Comparison of ENCODE assay signal across 8 cellular contexts in genomic region chr9:134407123-134407779, GRCh38.
DNase-seq lines count a peak whose midpoint lies in the region; ATAC-seq and TF ChIP-seq lines count a peak whose summit lies in the region.

No MANE protein-coding gene starts in this region.

- DNase-seq in DND-41 (peak; percentile 86), M059J (ENCODE audit: low read depth) (peak; percentile 95), SW 1271 (lab: John Stamatoyannopoulos, UW) (peak; percentile 62 to 84), adipocyte (ENCODE audit: low read depth) (peak; percentile 97), left cardiac atrium (peak; percentile 94), psoas muscle (peak; percentile 92 to 96), upper lobe of right lung (peak; percentile 95)

- ATAC-seq in DND-41 (ENCODE audit: insufficient read depth, low read depth) (peak; percentile 79), GM21737 (IDR thresholded peaks at IDR 0.05; ENCODE audit: unreplicated experiment) (peak; percentile 52), left cardiac atrium (peak; percentile 73 to 80), psoas muscle (peak; percentile 37 to 65 (median 56)), upper lobe of right lung (peak; percentile 80)

- H3K27ac ChIP-seq in DND-41 (ENCODE audit: low read length) (peak overlapping the region; percentile 68), psoas muscle (peak overlapping the region; percentile 81), upper lobe of right lung (peak overlapping the region; percentile 61)

- H3K9ac ChIP-seq in DND-41 (ENCODE audit: low read depth, low read length): peak overlapping the region; percentile 34
- H3K9ac ChIP-seq in adipocyte (ENCODE audit: low read length): peak overlapping the region; percentile 79

- H2AFZ ChIP-seq in DND-41 (ENCODE audit: low read depth, low read length): no peak overlapping the region

- peak overlapping the region; percentile 64 for H3K4me2 ChIP-seq in DND-41 (ENCODE audit: insufficient read depth, low read length)

- 4 to 6% (median 4%) methylated on average over 31 to 33 of the region's 33 CpGs for WGBS in psoas muscle, 3 donors

- peaks cover 59% of the 10 kb centered on the region for H3K4me1 ChIP-seq in DND-41 (ENCODE audit: insufficient read depth, low read length)
- peaks cover 61% of the 10 kb centered on the region for H3K4me1 ChIP-seq in adipocyte (ENCODE audit: control insufficient read depth, insufficient read depth, low read length)
- H3K4me1 ChIP-seq in psoas muscle: peaks cover 100% of the 10 kb centered on the region
- H3K4me1 ChIP-seq in upper lobe of right lung: peaks cover 95% of the 10 kb centered on the region

- intact Hi-C loops in left cardiac atrium (cut with DNase I) (loop anchor here in 1 of 2 donors (10.0 kb wide), 1 partner anchor 72 kb away; no protein-coding TSS in a partner anchor), psoas muscle (cut with DNase I) (loop anchor here (2.0 to 5.0 kb wide), 4 partner anchors 34 to 80 kb away; partner anchors contain the start of gene RXRA (in 1 of the 2)), upper lobe of right lung (cut with DNase I) (no loop called here)

- no peak for TF ChIP-seq CTCF in DND-41 (IDR thresholded peaks at IDR 0.05; ENCODE audit: borderline replicate concordance, extremely low read depth, low read length, poor library complexity, severe bottlenecking)
- no peak for TF ChIP-seq CTCF in psoas muscle (IDR thresholded peaks at IDR 0.05)
- no peak for TF ChIP-seq CTCF in upper lobe of right lung (IDR thresholded peaks at IDR 0.05)

- peaks cover 59% of the 10 kb centered on the region for H4K20me1 ChIP-seq in DND-41 (ENCODE audit: insufficient read depth, low read length)

- no peaks in the 10 kb centered on the region for H3K79me2 ChIP-seq in DND-41 (ENCODE audit: insufficient read depth, low read length)

- no peaks in the 10 kb centered on the region for H3K9me3 ChIP-seq in DND-41 (ENCODE audit: insufficient read depth, low read length, severe bottlenecking)
- no peaks in the 10 kb centered on the region for H3K9me3 ChIP-seq in adipocyte (ENCODE audit: control insufficient read depth, low read length)
- no peaks in the 10 kb centered on the region for H3K9me3 ChIP-seq in psoas muscle
- no peaks in the 10 kb centered on the region for H3K9me3 ChIP-seq in upper lobe of right lung

- no peaks in the 10 kb centered on the region for H3K36me3 ChIP-seq in DND-41 (ENCODE audit: insufficient read depth, low read length)
- peaks cover 19% of the 10 kb centered on the region for H3K36me3 ChIP-seq in adipocyte (ENCODE audit: control insufficient read depth, insufficient read depth, low read length, severe bottlenecking)
- no peaks in the 10 kb centered on the region for H3K36me3 ChIP-seq in psoas muscle (ENCODE audit: insufficient read depth in 1 of 2, low read depth in 1 of 2)
- peaks cover 9% of the 10 kb centered on the region for H3K36me3 ChIP-seq in upper lobe of right lung

- no peaks in the 10 kb centered on the region for H3K27me3 ChIP-seq in DND-41 (ENCODE audit: insufficient read depth, low read length, poor library complexity)
- no peaks in the 10 kb centered on the region for H3K27me3 ChIP-seq in adipocyte (replicated peaks; ENCODE audit: control insufficient read depth, insufficient read depth, low read length)
- no peaks in the 10 kb centered on the region for H3K27me3 ChIP-seq in psoas muscle (ENCODE audit: insufficient read depth in 3 of 3, low read length in 2 of 3)
- no peaks in the 10 kb centered on the region for H3K27me3 ChIP-seq in upper lobe of right lung

- peak overlapping the region in 1 of 2 experiments; percentile 43; a peak in 2 of 4 replicates for H3K4me3 ChIP-seq in DND-41 (ENCODE audit: low read depth in 1 of 2, low read length in 2 of 2)
- H3K4me3 ChIP-seq in adipocyte (ENCODE audit: low read length): peak overlapping the region; percentile 67
- peak overlapping the region; percentile 63 for H3K4me3 ChIP-seq in psoas muscle
- peak overlapping the region; percentile 28 for H3K4me3 ChIP-seq in upper lobe of right lung
